29 cellular contexts compared by ENCODE assay signal in the genomic region with DNA sequence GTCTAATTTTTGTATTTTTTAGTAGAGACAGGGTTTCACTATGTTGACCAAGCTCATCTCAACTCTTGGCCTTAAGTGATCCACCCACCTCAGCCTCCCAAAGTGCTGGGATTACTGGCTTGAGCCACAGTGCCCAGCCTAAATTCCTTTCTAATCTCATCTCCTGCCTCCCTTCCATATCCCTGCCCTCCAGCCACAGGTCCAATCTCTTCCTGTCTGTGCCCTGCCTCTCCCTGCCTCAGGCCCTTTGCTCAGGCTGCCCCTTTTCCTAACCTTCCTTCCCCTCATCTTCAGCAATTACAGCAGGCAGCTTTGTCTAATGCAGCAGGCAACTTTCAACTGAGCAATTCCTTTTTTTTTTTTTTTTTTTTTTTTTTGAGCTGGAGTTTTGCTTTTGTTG.
"Had no signal": no experiment of that assay in that cellular context is flagged by ENCODE, and none has a peak within 500 bp of the region (broad histone marks: within the 10 kb centered on the region; RNA-seq: fewer than 3 reads in every experiment).

No MANE protein-coding gene starts in this region.

- H3K9me3 ChIP-seq: ascending aorta, breast epithelium, esophagus muscularis mucosa, gastroesophageal sphincter had no signal

- DNase-seq: activated CD4-positive, alpha-beta memory T cell treated with anti-CD3 and anti-CD28 coated beads, Interleukin-2, amount 10 ng/mL, durations not matched to agents 7 days and 5 days; activated CD4-positive, alpha-beta T cell treated with anti-CD3 and anti-CD28 coated beads for 1 hour; activated CD4-positive, alpha-beta T cell treated with anti-CD3 and anti-CD28 coated beads for 4 hours; activated CD4-positive, alpha-beta T cell treated with anti-CD3 and anti-CD28 coated beads, Interleukin-2, amount 10 ng/mL, durations not matched to agents 7 days and 5 days; activated CD4-positive, alpha-beta T cell treated with anti-CD3 and anti-CD28 coated beads, Interleukin-2, amount 50 U/mL, for 4 hours; activated CD8-positive, alpha-beta memory T cell treated with anti-CD3 and anti-CD28 coated beads, Interleukin-2, amount 50 U/mL, for 48 hours; activated gamma-delta T cell; activated naive CD4-positive, alpha-beta T cell; activated naive CD4-positive, alpha-beta T cell treated with anti-CD3 and anti-CD28 coated beads, Interleukin-2, amount 10 ng/mL, durations not matched to agents 7 days and 5 days; activated naive CD8-positive, alpha-beta T cell treated with anti-CD3 and anti-CD28 coated beads, Interleukin-2, amount 10 ng/mL, durations not matched to agents 7 days and 5 days; activated T-cell treated with anti-CD3 and anti-CD28 coated beads for 4 hours; activated T-cell treated with anti-CD3 and anti-CD28 coated beads, Interleukin-2, amount 50 U/mL, for 24 hours; activated T-cell treated with anti-CD3 and anti-CD28 coated beads, Interleukin-2, amount 50 U/mL, for 72 hours; effector memory CD4-positive, alpha-beta T cell; endodermal cell; erythroblast; foreskin melanocyte; T-helper 2 cell had no signal

- H3K36me3 ChIP-seq: ascending aorta, breast epithelium, cardiac muscle cell, esophagus muscularis mucosa, gastroesophageal sphincter had no signal

- H3K27ac ChIP-seq: ascending aorta, breast epithelium, cardiac muscle cell, coronary artery, dorsolateral prefrontal cortex, esophagus muscularis mucosa, gastroesophageal sphincter, VCaP had no signal

- H3K4me3 ChIP-seq: ascending aorta, breast epithelium, cardiac muscle cell, coronary artery, dorsolateral prefrontal cortex, esophagus muscularis mucosa, gastroesophageal sphincter had no signal

- H3K27me3 ChIP-seq: ascending aorta, breast epithelium, cardiac muscle cell, dorsolateral prefrontal cortex, esophagus muscularis mucosa, gastroesophageal sphincter had no signal

- H3K4me1 ChIP-seq: ascending aorta, breast epithelium, gastroesophageal sphincter had no signal

- ATAC-seq: activated naive CD4-positive, alpha-beta T cell treated with anti-CD3 and anti-CD28 coated beads, Interleukin-2, amount 50 U/mL, for 72 hours; activated T-cell treated with anti-CD3 and anti-CD28 coated beads, Interleukin-2, amount 50 U/mL, for 72 hours; WTC11 had no signal

- FAIRE-seq: TTC549 had no signal
